Comparison of ENCODE assay signal across 31 cellular contexts in the genomic region with DNA sequence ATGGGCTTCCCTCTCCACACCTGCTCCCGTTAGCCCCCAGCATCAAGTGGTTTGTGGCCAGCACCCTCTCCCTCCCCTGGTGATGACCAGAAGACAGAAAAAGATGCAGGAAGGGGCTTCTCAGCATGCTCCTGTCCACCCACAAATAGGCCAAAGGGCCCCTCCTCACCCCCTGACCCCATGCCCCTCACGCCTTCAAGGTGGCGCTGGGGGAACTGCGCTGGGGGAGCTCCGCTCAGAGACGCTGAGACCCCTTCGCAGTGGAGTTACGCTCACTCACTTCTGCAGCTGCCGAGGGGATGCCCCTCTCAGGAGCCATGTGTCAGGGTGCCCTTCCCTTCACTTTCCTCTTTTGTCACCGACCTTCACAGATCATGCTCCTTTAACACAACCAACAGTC.
"Had no signal": no experiment of that assay in that cellular context is flagged by ENCODE, and none has a peak within 500 bp of the region (broad histone marks: within the 10 kb centered on the region; RNA-seq: fewer than 3 reads in every experiment).

No MANE protein-coding gene starts in this region.

- H3K4me1 Mint-ChIP-seq: WTC11 had no signal

- H3K4me3 Mint-ChIP-seq: activated CD4-positive, alpha-beta T cell treated with anti-CD3 and anti-CD28 coated beads for 36 hours; activated CD4-positive, alpha-beta T cell treated with anti-CD3 and anti-CD28 coated beads, Interleukin-2, amount 10 ng/mL, durations not matched to agents 7 days and 5 days; activated CD8-positive, alpha-beta memory T cell treated with anti-CD3 and anti-CD28 coated beads, Interleukin-2, amount 10 ng/mL, durations not matched to agents 7 days and 5 days; activated naive CD4-positive, alpha-beta T cell treated with anti-CD3 and anti-CD28 coated beads, Interleukin-2, amount 10 ng/mL, durations not matched to agents 7 days and 5 days; WTC11 had no signal

- H3K27me3 ChIP-seq: ascending aorta, MG63 had no signal

- DNase-seq: activated CD4-positive, alpha-beta T cell treated with anti-CD3 and anti-CD28 coated beads for 36 hours; activated CD4-positive, alpha-beta T cell treated with anti-CD3 and anti-CD28 coated beads, Interleukin-2, amount 10 ng/mL, durations not matched to agents 7 days and 5 days; activated CD4-positive, alpha-beta T cell treated with anti-CD3 and anti-CD28 coated beads, Interleukin-2, amount 50 U/mL, for 48 hours; activated CD8-positive, alpha-beta memory T cell treated with anti-CD3 and anti-CD28 coated beads for 24 hours; activated CD8-positive, alpha-beta memory T cell treated with anti-CD3 and anti-CD28 coated beads, Interleukin-2, amount 10 ng/mL, durations not matched to agents 7 days and 5 days; activated CD8-positive, alpha-beta memory T cell treated with anti-CD3 and anti-CD28 coated beads, Interleukin-2, amount 50 U/mL, for 48 hours; activated effector memory CD4-positive, alpha-beta T cell treated with Interleukin-2 at 50 U/mL for 16 hours; activated naive CD4-positive, alpha-beta T cell treated with anti-CD3 and anti-CD28 coated beads, Interleukin-2, amount 10 ng/mL, durations not matched to agents 7 days and 5 days; activated T-cell treated with anti-CD3 and anti-CD28 coated beads, Interleukin-2, amount 50 U/mL, for 48 hours; amygdala; caudate nucleus; Kasumi-1; KG1; MG63; NCI-H1048; NCI-H1105 treated with DMSO at 0.1 percent for 48 hours; NCI-H1436; NCI-H1694; NCI-H1930; NCI-H2081 treated with DMSO at 0.1 percent for 48 hours; NCI-H226; NCI-H446 treated with DMSO at 0.1 percent for 48 hours; NCI-H524 treated with DMSO at 0.1 percent for 48 hours; SHP77 had no signal

- H3K27ac ChIP-seq: ascending aorta, SJCRH30, SK-N-MC had no signal

- H3K36me3 Mint-ChIP-seq: activated CD8-positive, alpha-beta memory T cell treated with anti-CD3 and anti-CD28 coated beads, Interleukin-2, amount 10 ng/mL, durations not matched to agents 7 days and 5 days; activated naive CD4-positive, alpha-beta T cell treated with anti-CD3 and anti-CD28 coated beads, Interleukin-2, amount 10 ng/mL, durations not matched to agents 7 days and 5 days; activated naive CD8-positive, alpha-beta T cell had no signal

- ATAC-seq: activated CD4-positive, alpha-beta T cell treated with anti-CD3 and anti-CD28 coated beads for 36 hours; activated CD4-positive, CD25-positive, alpha-beta regulatory T cell treated with anti-CD3 and anti-CD28 coated beads, Interleukin-2, amount 50 U/mL, for 24 hours; activated CD8-positive, alpha-beta memory T cell treated with anti-CD3 and anti-CD28 coated beads, Interleukin-2, amount 10 ng/mL, durations not matched to agents 7 days and 5 days; Panc1; WTC11 had no signal

- H3K36me3 ChIP-seq: ascending aorta, MG63, SJCRH30 had no signal

- H3K27ac Mint-ChIP-seq: activated CD4-positive, alpha-beta T cell treated with anti-CD3 and anti-CD28 coated beads for 36 hours; activated CD4-positive, alpha-beta T cell treated with anti-CD3 and anti-CD28 coated beads, Interleukin-2, amount 10 ng/mL, durations not matched to agents 7 days and 5 days; activated CD8-positive, alpha-beta memory T cell treated with anti-CD3 and anti-CD28 coated beads, Interleukin-2, amount 10 ng/mL, durations not matched to agents 7 days and 5 days; activated naive CD4-positive, alpha-beta T cell treated with anti-CD3 and anti-CD28 coated beads, Interleukin-2, amount 10 ng/mL, durations not matched to agents 7 days and 5 days; activated naive CD8-positive, alpha-beta T cell had no signal

- H3K9me3 Mint-ChIP-seq: activated CD4-positive, alpha-beta T cell treated with anti-CD3 and anti-CD28 coated beads, Interleukin-2, amount 10 ng/mL, durations not matched to agents 7 days and 5 days had no signal

- H3K4me1 ChIP-seq: ascending aorta had no signal

- H3K9me3 ChIP-seq: ascending aorta, MG63, SJCRH30 had no signal

- H3K4me3 ChIP-seq: ascending aorta, MG63, SJCRH30, SK-N-MC had no signal
